Comparison of ENCODE assay signal across 8 cellular contexts in genomic region chr11:9263840-9264380, GRCh38. TPM values are rescaled to one million over a fixed set of nuclear protein-coding genes. Genes with fewer than 3 reads are reported as not detected.
DNase-seq lines count a peak whose midpoint lies in the region; ATAC-seq and TF ChIP-seq lines count a peak whose summit lies in the region.

No MANE protein-coding gene starts in this region.

- no peak for TF ChIP-seq POLR2A in stomach (IDR thresholded peaks at IDR 0.05)

- H3K9me3 ChIP-seq in SJSA1 (replicated peaks) (no peaks in the 10 kb centered on the region), stomach (no peaks in the 10 kb centered on the region)

- intact Hi-C loops in stomach (cut with DNase I; ENCODE audit: low total_unique reads): no loop called here

- WGBS in stomach, 5 donors: 16 to 20% (median 18%) methylated on average over 9 to 10 of the region's 10 CpGs

- peak overlapping the region; percentile 93 for H3K4me3 Mint-ChIP-seq in mesothelial cell of epicardium

- H3K9me3 Mint-ChIP-seq in mesothelial cell of epicardium: no peaks in the 10 kb centered on the region

- H3K36me3 ChIP-seq in SJSA1 (peaks cover 4% of the 10 kb centered on the region; the same call in 1 of the 2 replicates), stomach (no peaks in the 10 kb centered on the region)

- H3K4me1 Mint-ChIP-seq in mesothelial cell of epicardium: peaks cover 38% of the 10 kb centered on the region

- no peaks in the 10 kb centered on the region for H3K27me3 Mint-ChIP-seq in mesothelial cell of epicardium (ENCODE audit: low read depth)

- ATAC-seq in HG03060 (IDR thresholded peaks at IDR 0.05; ENCODE audit: low read depth, unreplicated experiment): peak; percentile 73

- peak overlapping the region; percentile 94 for H3K27ac Mint-ChIP-seq in mesothelial cell of epicardium

- no peak for TF ChIP-seq CTCF in cardiac fibroblast (IDR thresholded peaks at IDR 0.05; ENCODE audit: low read depth, low read length)
- no peak for TF ChIP-seq CTCF in mesothelial cell of epicardium (IDR thresholded peaks at IDR 0.05; ENCODE audit: unreplicated experiment)
- no peak for TF ChIP-seq CTCF in stomach (IDR thresholded peaks at IDR 0.05)

- peak overlapping the region; percentile 76 for H3K4me3 ChIP-seq in SJSA1
- H3K4me3 ChIP-seq in cardiac fibroblast (replicated peaks in 1 of 2; ENCODE audit: low read depth in 2 of 2, low read length in 2 of 2): peak overlapping the region; percentile 83 to 84
- peak overlapping the region; percentile 62 to 91 (median 86) for H3K4me3 ChIP-seq in stomach

- TF ChIP-seq EP300 in stomach (IDR thresholded peaks at IDR 0.05): no peak

- H3K4me1 ChIP-seq in SJSA1 (replicated peaks) (peaks cover 5% of the 10 kb centered on the region), stomach (peaks cover 5 to 57% (median 36%) of the 10 kb centered on the region in 4 donors)

- H3K27ac ChIP-seq in SJSA1: peak overlapping the region; percentile 81
- H3K27ac ChIP-seq in stomach: peak overlapping the region; percentile 76 to 96 (median 95)

- no peaks in the 10 kb centered on the region for H3K36me3 Mint-ChIP-seq in mesothelial cell of epicardium

- H3K27me3 ChIP-seq in SJSA1 (replicated peaks) (no peaks in the 10 kb centered on the region), stomach (no peaks in the 10 kb centered on the region)

- DNase-seq in activated CD4-positive, CD25-positive, alpha-beta regulatory T cell treated with anti-CD3 and anti-CD28 coated beads, Interleukin-2, amount 50 U/mL, for 16 hours (ENCODE audit: low read depth, low spot score): peak; percentile 21
- DNase-seq in activated CD4-positive, CD25-positive, alpha-beta regulatory T cell treated with anti-CD3 and anti-CD28 coated beads, Interleukin-2, amount 50 U/mL, for 72 hours: no peak
- DNase-seq in SJSA1 (ENCODE audit: low read depth in 1 of 2, low spot score in 2 of 2): no peak
- DNase-seq in cardiac fibroblast (ENCODE audit: low read depth in 2 of 2): peak; percentile 26 to 67
- DNase-seq in mesothelial cell of epicardium (ENCODE audit: low spot score in 2 of 2, unreplicated experiment in 2 of 2): no peak
- DNase-seq in stomach: no peak
- no peak for DNase-seq in NCI-H446 treated with DMSO at 0.1 percent for 48 hours (lab: John Stamatoyannopoulos, UW)

RNA-seq across cellular contexts. Expression of gene DENND5A, which starts 1.2 kb away (rescaled TPM):
- 29.4 and 44.6 TPM in 2 replicates for total RNA-seq in SJSA1 (2014; rRNA removed; shearing (Covaris generic))
- total RNA-seq in mesothelial cell of epicardium (84.9 to 89.6 TPM (median 85.5 TPM) in 3 replicates), stomach (100 to 1,000 TPM in 3 of 5 donors, 10 to 100 TPM in 2; 14.8 to 152 (median 100) TPM)
- polyA plus RNA-seq in stomach: 10 to 100 TPM; 18.5 to 29.4 (median 20.6) TPM

RNA-seq across cellular contexts. Expression of gene TMEM41B, which starts 50.5 kb away (rescaled TPM):
- total RNA-seq in SJSA1 (2014; rRNA removed; shearing (Covaris generic)): 27.2 and 30.3 TPM in 2 replicates
- total RNA-seq in mesothelial cell of epicardium (59.2 to 64.5 TPM (median 63.5 TPM) in 3 replicates), stomach (10 to 100 TPM in 3 of 5 donors, 1 to 10 TPM in 2; 4.5 to 80.4 (median 42.0) TPM)
- 10 to 100 TPM in 2 of 3 donors, 1 to 10 TPM in 1; 4.1 to 12.9 (median 10.9) TPM for polyA plus RNA-seq in stomach

Comparison
In these comparisons a context has a peak if more than half of its experiments do, and no peak if none do; other contexts are left out.
1. DNase-seq: peak in activated CD4-positive, CD25-positive, alpha-beta regulatory T cell treated with anti-CD3 and anti-CD28 coated beads, Interleukin-2, amount 50 U/mL, for 16 hours (single experiment) and cardiac fibroblast (2 of 2); none in activated CD4-positive, CD25-positive, alpha-beta regulatory T cell treated with anti-CD3 and anti-CD28 coated beads, Interleukin-2, amount 50 U/mL, for 72 hours (single experiment), SJSA1 (0 of 2), mesothelial cell of epicardium (0 of 2), stomach (single experiment) and NCI-H446 treated with DMSO at 0.1 percent for 48 hours (single experiment).
2. Peak in every context shown above with its lines, with median percentiles within 50 percentile points of each other: H3K4me3 ChIP-seq.